Comparison of ENCODE assay signal across 11 cellular contexts in genomic region chr9:136688274-136689107, GRCh38. TPM values are rescaled to one million over a fixed set of nuclear protein-coding genes. Genes with fewer than 3 reads are reported as not detected.
DNase-seq lines count a peak whose midpoint lies in the region; ATAC-seq, FAIRE-seq and TF ChIP-seq lines count a peak whose summit lies in the region.
"Had no signal": no experiment of that assay in that cellular context is flagged by ENCODE, and none has a peak within 500 bp of the region (broad histone marks: within the 10 kb centered on the region; RNA-seq: fewer than 3 reads in every experiment).

No MANE protein-coding gene starts in this region.

- H3K9me3 ChIP-seq in HEK293 (ENCODE audit: control insufficient read depth, insufficient read depth, low read depth, low read length) (no peaks in the 10 kb centered on the region), colonic mucosa (no peaks in the 10 kb centered on the region), neutrophil (no peaks in the 10 kb centered on the region)
- H3K9me3 ChIP-seq: suprapubic skin had no signal

- no peak for ATAC-seq in GM21390 (IDR thresholded peaks at IDR 0.05; ENCODE audit: unreplicated experiment)

- H3K36me3 ChIP-seq in HEK293 (ENCODE audit: control insufficient read depth in 2 of 2, insufficient read depth in 1 of 2, low read length in 2 of 2) (peaks cover 0 to 7% of the 10 kb centered on the region in 2 experiments; a peak in 1 of 3 replicates), colonic mucosa (no peaks in the 10 kb centered on the region), neutrophil (no peaks in the 10 kb centered on the region)
- H3K36me3 ChIP-seq: suprapubic skin had no signal

- POLR2A ChIA-PET in HEK293 (lab: Yijun Ruan, JAX) = interaction anchor here (0.7 to 3.6 kb wide), 4 partner anchors 12 to 518 kb away, joined by 3 to 22 read pairs (median 12); no protein-coding TSS in a partner anchor

- peak; percentile 8 for FAIRE-seq in G401.6 (lab: Jason Lieb, UNC)

- no peak overlapping the region for H3K4me3 ChIP-seq in HEK293 (ENCODE audit: low read depth, low read length)
- peak overlapping the region; percentile 96 for H3K4me3 ChIP-seq in colonic mucosa
- peak overlapping the region; percentile 57 to 88 for H3K4me3 ChIP-seq in neutrophil (ENCODE audit: low read depth in 1 of 2, low read length in 1 of 2)

- no peak overlapping the region for H3K27ac ChIP-seq in HEK293 (ENCODE audit: extremely low read depth, low read depth, low read length)
- peak overlapping the region; percentile 89 for H3K27ac ChIP-seq in colonic mucosa
- peak overlapping the region; percentile 95 for H3K27ac ChIP-seq in neutrophil

- H3K27me3 ChIP-seq in colonic mucosa (no peaks in the 10 kb centered on the region), neutrophil (no peaks in the 10 kb centered on the region)
- H3K27me3 ChIP-seq: suprapubic skin had no signal

- no peak for DNase-seq in colonic mucosa
- DNase-seq in NCI-H446 (lab: John Stamatoyannopoulos, UW) = no peak
- DNase-seq in cerebellar nuclear complex (lab: John Stamatoyannopoulos, UW) = no peak
- DNase-seq in DMS79 (lab: John Stamatoyannopoulos, UW) = no peak
- DNase-seq: activated CD8-positive, alpha-beta memory T cell treated with anti-CD3 and anti-CD28 coated beads, Interleukin-2, amount 50 U/mL, for 4 hours; effector CD8-positive, alpha-beta T cell had no signal

- CTCF ChIA-PET in HEK293 (lab: Yijun Ruan, JAX) = interaction anchor here (0.9 to 3.9 kb wide), 4 partner anchors 13 to 326 kb away, joined by 3 to 19 read pairs (median 8); no protein-coding TSS in a partner anchor

- TF ChIP-seq CTCF in HEK293 (tag by site-specific recombination; IDR thresholded peaks at IDR 0.05) = no peak
- TF ChIP-seq CTCF in colonic mucosa (IDR thresholded peaks at IDR 0.05) = no peak
- TF ChIP-seq CTCF in neutrophil (IDR thresholded peaks at IDR 0.05) = no peak

- peak overlapping the region; percentile 61 to 66 for H3K9ac ChIP-seq in colonic mucosa (ENCODE audit: low read depth in 2 of 2, low read length in 2 of 2)

- peaks cover 5% of the 10 kb centered on the region for H3K4me1 ChIP-seq in HEK293 (ENCODE audit: control insufficient read depth, insufficient read depth, low read length)
- peaks cover 29% of the 10 kb centered on the region for H3K4me1 ChIP-seq in colonic mucosa
- peaks cover 30 to 36% of the 10 kb centered on the region in 2 experiments for H3K4me1 ChIP-seq in neutrophil (ENCODE audit: control insufficient read depth in 1 of 2, insufficient read depth in 1 of 2, low read depth in 1 of 2, low read length in 1 of 2)

- intact Hi-C loops in colonic mucosa (cut with DNase I) = no loop called here

TF ChIP-seq in HEK293, 187 proteins besides CTCF, POLR2A, EP300 and RAD21:
- TF ChIP-seq ZBTB17 (tag by site-specific recombination; IDR thresholded peaks at IDR 0.05) = 0 out of 2 replicates have a peak, but pooled peaks have one; percentile 39
- TF ChIP-seq ZNF121 (tag by site-specific recombination; IDR thresholded peaks at IDR 0.05) = peak; percentile 81
- TF ChIP-seq ZNF473 (tag by site-specific recombination; IDR thresholded peaks at IDR 0.05) = no peak

RNA-seq across cellular contexts. Expression of gene AGPAT2, which starts 1.2 kb away (rescaled TPM):
- total RNA-seq in colonic mucosa = 100 to 1,000 TPM; 197 to 372 TPM

RNA-seq across cellular contexts. Expression of gene DIPK1B, which starts 23.9 kb away (rescaled TPM):
- total RNA-seq in colonic mucosa = 1 to 10 TPM in 1 of 2 donors, under 1 TPM in 1; 0.82 to 2.8 TPM

RNA-seq across cellular contexts. Expression of gene EGFL7, which starts 25.8 kb away (rescaled TPM):
- 10 to 100 TPM; 17.3 to 28.4 TPM for total RNA-seq in colonic mucosa

RNA-seq across cellular contexts. Expression of gene LCN10, which starts 54.2 kb away (rescaled TPM):
- 1 to 10 TPM in 1 of 2 donors, under 1 TPM in 1; 0.11 to 3.3 TPM for total RNA-seq in colonic mucosa

RNA-seq across cellular contexts. Expression of gene LCN6, which starts 59.8 kb away (rescaled TPM):
- 1 to 10 TPM in 1 of 2 donors, under 1 TPM in 1; 0.56 to 1.2 TPM for total RNA-seq in colonic mucosa
